8 cellular contexts compared by ENCODE assay signal in the genomic region with DNA sequence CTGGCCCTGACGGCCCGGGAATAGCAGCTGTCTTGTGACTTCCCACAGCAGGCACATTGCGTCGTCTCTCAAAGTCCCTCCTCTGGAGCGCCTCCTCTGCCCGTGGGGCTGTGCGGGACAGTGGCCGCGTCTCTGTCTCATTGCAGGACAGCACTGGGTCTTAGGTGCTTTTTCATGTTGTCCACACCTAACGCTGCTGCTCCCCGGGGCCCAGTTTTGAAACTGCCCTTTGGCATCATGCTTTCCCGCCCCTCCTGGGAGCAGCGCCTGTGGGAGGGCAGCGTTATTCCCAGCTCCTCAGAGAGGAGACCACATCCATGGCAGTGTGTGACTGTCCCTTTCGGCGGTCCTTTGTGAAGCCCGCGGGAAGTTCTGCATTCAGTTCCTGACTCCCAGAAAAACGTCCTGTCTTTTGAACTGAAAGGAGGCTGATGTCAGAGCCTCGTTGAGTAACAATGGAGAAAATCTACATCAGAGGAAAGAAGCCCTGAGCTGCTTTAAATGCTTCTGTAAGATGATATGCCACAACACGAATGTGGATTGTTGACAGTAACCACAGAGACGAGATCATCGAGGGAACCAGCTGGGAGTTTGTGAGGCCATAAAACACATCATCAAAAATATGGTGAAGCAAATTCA.
DNase-seq lines count a peak whose midpoint lies in the region; ATAC-seq and TF ChIP-seq lines count a peak whose summit lies in the region.

No MANE protein-coding gene starts in this region.

- no peaks in the 10 kb centered on the region for H3K36me3 ChIP-seq in lung (ENCODE audit: control insufficient read depth in 2 of 2, insufficient read depth in 2 of 2, low read length in 2 of 2)
- peaks cover 0 to 19% (median 0%) of the 10 kb centered on the region in 3 donors for H3K36me3 ChIP-seq in Peyer's patch

- WGBS in lung, 2 donors: 50 to 58% methylated on average over 23 of the region's 23 CpGs

- ATAC-seq in lung (ENCODE audit: insufficient read depth, low FRiP score): peak; percentile 16
- no peak for ATAC-seq in GM18520 (IDR thresholded peaks at IDR 0.05; ENCODE audit: unreplicated experiment)

- H3K4me3 ChIP-seq in coronary artery (peak overlapping the region; percentile 32), lung (no peak overlapping the region), Peyer's patch (no peak overlapping the region)

- H3K9me3 ChIP-seq in lung (ENCODE audit: control insufficient read depth in 2 of 2, insufficient read depth in 1 of 2, low read length in 1 of 2) (no peaks in the 10 kb centered on the region), Peyer's patch (no peaks in the 10 kb centered on the region)

- DNase-seq in COLO668 (lab: John Stamatoyannopoulos, UW; ENCODE audit: unreplicated experiment) (peak; percentile 79), NCI-H2081 treated with DMSO at 0.1 percent for 48 hours (lab: John Stamatoyannopoulos, UW) (peak; percentile 40), coronary artery (ENCODE audit: low spot score) (peak; percentile 86), lung (ENCODE audit: low spot score) (no peak), Peyer's patch (no peak)
- DNase-seq in activated CD4-positive, CD25-positive, alpha-beta regulatory T cell (lab: John Stamatoyannopoulos, UW): no peak
- DNase-seq in stimulated activated CD4-positive, alpha-beta T cell treated with anti-CD3 and anti-CD28 coated beads, Interleukin-4, amount 100 ng/mL, for 24 hours: no peak

- H3K27ac ChIP-seq in coronary artery (peak overlapping the region; percentile 77 to 79), lung (ENCODE audit: low read depth in 1 of 2, low read length in 1 of 2) (peak overlapping the region; percentile 46 to 61), Peyer's patch (no peak overlapping the region)

- H3K27me3 ChIP-seq in lung (ENCODE audit: control insufficient read depth, insufficient read depth) (no peaks in the 10 kb centered on the region), Peyer's patch (no peaks in the 10 kb centered on the region)

- TF ChIP-seq CTCF in coronary artery (IDR thresholded peaks at IDR 0.05): no peak
- no peak for TF ChIP-seq CTCF in lung (IDR thresholded peaks at IDR 0.05; ENCODE audit: control extremely low read depth, extremely low read depth)
- TF ChIP-seq CTCF in Peyer's patch (IDR thresholded peaks at IDR 0.05): no peak

- peaks cover 3 to 19% of the 10 kb centered on the region in 2 donors for H3K4me1 ChIP-seq in lung (ENCODE audit: control insufficient read depth in 2 of 2, insufficient read depth in 2 of 2, low read length in 2 of 2)
- peaks cover 0 to 4% (median 2%) of the 10 kb centered on the region in 4 donors for H3K4me1 ChIP-seq in Peyer's patch

- no peak for TF ChIP-seq POLR2A in Peyer's patch (IDR thresholded peaks at IDR 0.05)

Comparison
In these comparisons a context has a peak if more than half of its experiments do, and no peak if none do; other contexts are left out.
1. DNase-seq: peak in COLO668 (single experiment), NCI-H2081 treated with DMSO at 0.1 percent for 48 hours (single experiment) and coronary artery (single experiment); none in lung (single experiment), activated CD4-positive, CD25-positive, alpha-beta regulatory T cell (0 of 4), stimulated activated CD4-positive, alpha-beta T cell treated with anti-CD3 and anti-CD28 coated beads, Interleukin-4, amount 100 ng/mL, for 24 hours (single experiment) and Peyer's patch (0 of 3).
2. H3K27ac ChIP-seq: peak in coronary artery (2 of 2) and lung (2 of 2); none in Peyer's patch (0 of 4).